8 cellular contexts compared by ENCODE assay signal in the genomic region with DNA sequence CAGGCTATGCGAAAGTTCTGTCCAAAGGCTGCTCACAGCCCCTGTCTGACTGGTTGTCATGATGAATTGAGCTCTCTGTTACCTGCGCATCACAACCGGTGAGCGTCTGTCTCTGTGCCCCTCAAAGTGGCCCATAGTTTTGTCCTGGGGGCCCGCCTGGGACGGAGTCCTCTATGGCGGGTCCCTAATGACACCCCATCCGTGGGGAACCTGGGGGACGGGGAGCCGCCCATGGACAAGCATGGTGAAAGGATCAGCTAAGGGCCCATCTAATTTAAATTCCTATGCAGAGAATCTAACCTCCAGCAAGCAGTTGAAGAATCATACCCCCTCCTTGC. TPM values are rescaled to one million over a fixed set of nuclear protein-coding genes. Genes with fewer than 3 reads are reported as not detected.
DNase-seq lines count a peak whose midpoint lies in the region; ATAC-seq and TF ChIP-seq lines count a peak whose summit lies in the region.

No MANE protein-coding gene starts in this region.

- CTCF ChIA-PET in SK-N-SH (lab: Yijun Ruan, JAX), result interaction anchor here (0.8 to 1.4 kb wide), 4 partner anchors 11 to 64 kb away, joined by 3 to 5 read pairs (median 4); a partner anchor contains a TSS
- CTCF ChIA-PET in mammary epithelial cell (lab: Charles Lee; ENCODE audit: low non-redundant PET), result no interaction called here

- dilution Hi-C loops in mammary epithelial cell (cut with HindIII; ENCODE audit: low sequenced_read_pairs), result no loop called here

- H3K4me1 ChIP-seq in SK-N-SH (ENCODE audit: control insufficient read depth in 1 of 2, insufficient read depth in 2 of 2, low read depth in 1 of 2, low read length in 1 of 2), result peaks cover 5 to 10% of the 10 kb centered on the region in 2 experiments; a peak in 2 of 4 replicates
- H3K4me1 ChIP-seq in mammary epithelial cell (ENCODE audit: insufficient read depth, low read length), result peaks cover 11% of the 10 kb centered on the region
- H3K4me1 ChIP-seq in mucosa of rectum (ENCODE audit: control insufficient read depth in 2 of 2, insufficient read depth in 2 of 2, low read length in 2 of 2), result peaks cover 13 to 16% of the 10 kb centered on the region in 2 donors

- 16% methylated on average over 3 of the region's 10 CpGs for WGBS in SK-N-SH (ENCODE audit: low lambda C conversion rate)
- 12% methylated on average over 6 of the region's 10 CpGs for WGBS in mammary epithelial cell (ENCODE audit: low coverage, missing lambda C conversion rate)

- ATAC-seq in SK-N-SH treated with all-trans-retinoic acid at 6 μM for 48 hours, result no peak; the same call in 1 of the 3 replicates
- peak; percentile 3 for ATAC-seq in HG03457 (IDR thresholded peaks at IDR 0.05; ENCODE audit: unreplicated experiment)

- no peaks in the 10 kb centered on the region for H3F3A ChIP-seq in SK-N-SH (replicated peaks; ENCODE audit: insufficient read depth)

- H2AFZ ChIP-seq in SK-N-SH (ENCODE audit: low read depth) (peak overlapping the region; percentile 80), mammary epithelial cell (ENCODE audit: low read depth, low read length) (peak overlapping the region; percentile 97)

- TF ChIP-seq EP300 in SK-N-SH (IDR thresholded peaks at IDR 0.05; ENCODE audit: borderline replicate concordance in 1 of 2, low read depth in 1 of 2, low read length in 1 of 2), result no peak

- H3K79me2 ChIP-seq in SK-N-SH (ENCODE audit: insufficient read depth) (peaks cover 63% of the 10 kb centered on the region), mammary epithelial cell (ENCODE audit: insufficient read depth, low read length) (peaks cover 70% of the 10 kb centered on the region)

- peaks cover 20 to 22% of the 10 kb centered on the region in 2 experiments for H3K36me3 ChIP-seq in SK-N-SH (replicated peaks in 1 of 2; ENCODE audit: control insufficient read depth in 1 of 2, insufficient read depth in 2 of 2, low read length in 1 of 2)
- peaks cover 11% of the 10 kb centered on the region for H3K36me3 ChIP-seq in mammary epithelial cell (ENCODE audit: insufficient read depth, low read length)
- peaks cover 27 to 30% of the 10 kb centered on the region in 2 donors for H3K36me3 ChIP-seq in mucosa of rectum (ENCODE audit: control insufficient read depth in 2 of 2, insufficient read depth in 2 of 2, low read length in 2 of 2)

- DNase-seq in SK-N-SH (no peak), mammary epithelial cell (peak; percentile 14), NCI-H1930 (lab: John Stamatoyannopoulos, UW) (no peak), cerebellar nuclear complex (lab: John Stamatoyannopoulos, UW) (no peak), NCI-H226 (no peak)

- intact Hi-C loops in mammary epithelial cell (cut with micrococcal nuclease), result loop anchor here (2.0 kb wide), 2 partner anchors 64 to 184 kb away; a partner anchor contains a TSS

- no peak for TF ChIP-seq RAD21 in SK-N-SH (IDR thresholded peaks at IDR 0.05; ENCODE audit: low read length)

- H3K9ac ChIP-seq in SK-N-SH, result peak overlapping the region; percentile 89
- peak overlapping the region; percentile 85 for H3K9ac ChIP-seq in mammary epithelial cell (ENCODE audit: insufficient read depth, low read length)
- H3K9ac ChIP-seq in mucosa of rectum (ENCODE audit: low read depth in 1 of 2, low read length in 2 of 2), result peak overlapping the region; percentile 94

- no peaks in the 10 kb centered on the region for H3K9me2 ChIP-seq in SK-N-SH

- POLR2A ChIA-PET in SK-N-SH (lab: Yijun Ruan, JAX), result interaction anchor here (1.0 to 2.5 kb wide), 7 partner anchors 14 to 257 kb away, joined by 3 to 14 read pairs (median 5); a partner anchor contains a TSS

- H3K4me2 ChIP-seq in SK-N-SH (peak overlapping the region; percentile 82), mammary epithelial cell (ENCODE audit: insufficient read depth, low read depth, low read length) (peak overlapping the region; percentile 79)

- peak overlapping the region; percentile 75 to 89 for H3K4me3 ChIP-seq in SK-N-SH (ENCODE audit: low read depth in 2 of 2, low read length in 1 of 2)
- H3K4me3 ChIP-seq in mammary epithelial cell (replicated peaks in 1 of 3; ENCODE audit: insufficient read depth in 1 of 3, low read depth in 2 of 3, low read length in 3 of 3), result peak overlapping the region; percentile 78 to 95 (median 84)
- peak overlapping the region; percentile 97 to 100 for H3K4me3 ChIP-seq in mucosa of rectum (ENCODE audit: low read length in 2 of 2)

- H4K20me1 ChIP-seq in SK-N-SH (ENCODE audit: insufficient read depth) (no peaks in the 10 kb centered on the region), mammary epithelial cell (ENCODE audit: insufficient read depth, low read length) (no peaks in the 10 kb centered on the region)

- H3K27me3 ChIP-seq in SK-N-SH (ENCODE audit: insufficient read depth) (no peaks in the 10 kb centered on the region), mammary epithelial cell (ENCODE audit: insufficient read depth, low read length) (no peaks in the 10 kb centered on the region), mucosa of rectum (ENCODE audit: control insufficient read depth in 2 of 2, insufficient read depth in 2 of 2, low read length in 2 of 2) (no peaks in the 10 kb centered on the region)

- H3K9me3 ChIP-seq in SK-N-SH, result no peaks in the 10 kb centered on the region
- H3K9me3 ChIP-seq in mammary epithelial cell (replicated peaks; ENCODE audit: insufficient read depth, low read length), result no peaks in the 10 kb centered on the region
- no peaks in the 10 kb centered on the region for H3K9me3 ChIP-seq in mucosa of rectum (ENCODE audit: control insufficient read depth in 2 of 2, low read length in 2 of 2)

- TF ChIP-seq CTCF in SK-N-SH (IDR thresholded peaks at IDR 0.05) (no peak), mammary epithelial cell (conservative IDR thresholded peaks at IDR 0.05 in 1 of 2, IDR thresholded peaks at IDR 0.05 in 1 of 2; ENCODE audit: extremely low read depth in 1 of 2, insufficient read depth in 1 of 2, low read depth in 1 of 2, low read length in 2 of 2) (no peak)

- BruUV-seq in mammary epithelial cell (replicated peaks; lab: Mats Ljungman, UMichigan), result TSS peak; percentile 60

- H3K27ac ChIP-seq in SK-N-SH (ENCODE audit: low read depth in 2 of 2, low read length in 1 of 2), result peak overlapping the region in 1 of 2 experiments; percentile 42; a peak in 1 of 4 replicates
- peak overlapping the region; percentile 54 for H3K27ac ChIP-seq in mammary epithelial cell (ENCODE audit: insufficient read depth, low read depth, low read length)
- H3K27ac ChIP-seq in mucosa of rectum (ENCODE audit: low read depth in 2 of 2, low read length in 2 of 2), result peak overlapping the region; percentile 79 to 96

- in situ Hi-C loops in mammary epithelial cell (cut with MboI; ENCODE audit: low sequenced_read_pairs in 2 of 2), result no loop called here

TF ChIP-seq in SK-N-SH treated with all-trans-retinoic acid at 6 μM for 48 hours, 23 proteins besides CTCF, POLR2A, EP300 and RAD21 (continues in another document):
- TF ChIP-seq, protein P1, sequence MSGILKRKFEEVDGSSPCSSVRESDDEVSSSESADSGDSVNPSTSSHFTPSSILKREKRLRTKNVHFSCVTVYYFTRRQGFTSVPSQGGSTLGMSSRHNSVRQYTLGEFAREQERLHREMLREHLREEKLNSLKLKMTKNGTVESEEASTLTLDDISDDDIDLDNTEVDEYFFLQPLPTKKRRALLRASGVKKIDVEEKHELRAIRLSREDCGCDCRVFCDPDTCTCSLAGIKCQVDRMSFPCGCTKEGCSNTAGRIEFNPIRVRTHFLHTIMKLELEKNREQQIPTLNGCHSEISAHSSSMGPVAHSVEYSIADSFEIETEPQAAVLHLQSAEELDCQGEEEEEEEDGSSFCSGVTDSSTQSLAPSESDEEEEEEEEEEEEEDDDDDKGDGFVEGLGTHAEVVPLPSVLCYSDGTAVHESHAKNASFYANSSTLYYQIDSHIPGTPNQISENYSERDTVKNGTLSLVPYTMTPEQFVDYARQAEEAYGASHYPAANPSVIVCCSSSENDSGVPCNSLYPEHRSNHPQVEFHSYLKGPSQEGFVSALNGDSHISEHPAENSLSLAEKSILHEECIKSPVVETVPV (CRISPR knock-in tag; IDR thresholded peaks at IDR 0.05), result no peak
- no peak for TF ChIP-seq ZFP3 (CRISPR knock-in tag; IDR thresholded peaks at IDR 0.05)
- no peak for TF ChIP-seq RARB (CRISPR knock-in tag; IDR thresholded peaks at IDR 0.05)
- TF ChIP-seq ESRRG (CRISPR knock-in tag; IDR thresholded peaks at IDR 0.05), result no peak

RNA-seq across cellular contexts. Expression of a gene that starts 0.5 kb away (rescaled TPM):
- polyA plus RNA-seq in SK-N-SH (2012; rRNA removed), result 15.4 and 25.1 TPM in 2 replicates
- polyA plus RNA-seq in SK-N-SH (2012; cell fraction: cytosol; rRNA removed), result 7.7 and 9.2 TPM in 2 replicates
- 70.2 and 88.5 TPM in 2 replicates for polyA plus RNA-seq in SK-N-SH (2012; cell fraction: nucleus; rRNA removed)
- total RNA-seq in mammary epithelial cell, result 10 to 100 TPM; 17.5 to 23.0 TPM
- 14.3 TPM for polyA plus RNA-seq in mammary epithelial cell
- 13.5 TPM for polyA minus RNA-seq in mammary epithelial cell

RNA-seq across cellular contexts. Expression of a gene that starts 0.7 kb away (rescaled TPM):
- 28.0 and 37.7 TPM in 2 replicates for polyA plus RNA-seq in SK-N-SH (2012; rRNA removed)
- 20.5 and 24.4 TPM in 2 replicates for polyA plus RNA-seq in SK-N-SH (2012; cell fraction: cytosol; rRNA removed)
- 33.4 and 58.1 TPM in 2 replicates for polyA plus RNA-seq in SK-N-SH (2012; cell fraction: nucleus; rRNA removed)
- total RNA-seq in mammary epithelial cell, result 100 to 1,000 TPM in 1 of 2 donors, 10 to 100 TPM in 1; 94.7 to 157 TPM
- 62.0 TPM for polyA plus RNA-seq in mammary epithelial cell
- 90.5 TPM for polyA minus RNA-seq in mammary epithelial cell

RNA-seq across cellular contexts. Expression of a gene that starts 27.3 kb away (rescaled TPM):
- polyA plus RNA-seq in SK-N-SH (2012; rRNA removed), result 138 and 140 TPM in 2 replicates
- polyA plus RNA-seq in SK-N-SH (2012; cell fraction: cytosol; rRNA removed), result 107 and 114 TPM in 2 replicates
- polyA plus RNA-seq in SK-N-SH (2012; cell fraction: nucleus; rRNA removed), result 76.0 and 97.4 TPM in 2 replicates
- 10 to 100 TPM; 64.8 to 83.0 TPM for total RNA-seq in mammary epithelial cell
- polyA plus RNA-seq in mammary epithelial cell, result 42.8 TPM
- polyA minus RNA-seq in mammary epithelial cell, result 54.5 TPM

RNA-seq across cellular contexts. Expression of a gene that starts 55.1 kb away (rescaled TPM):
- 1.2 and 1.3 TPM in 2 replicates for polyA plus RNA-seq in SK-N-SH (2012; rRNA removed)
- 0.94 and 1.5 TPM in 2 replicates for polyA plus RNA-seq in SK-N-SH (2012; cell fraction: cytosol; rRNA removed)
- 1.4 and 2.0 TPM in 2 replicates for polyA plus RNA-seq in SK-N-SH (2012; cell fraction: nucleus; rRNA removed)
- 100 to 1,000 TPM; 140 to 186 TPM for total RNA-seq in mammary epithelial cell
- 342 TPM for polyA plus RNA-seq in mammary epithelial cell
- 129 TPM for polyA minus RNA-seq in mammary epithelial cell
